8 cellular contexts compared by ENCODE assay signal in genomic region chr1:51517361-51518032, GRCh38.
A peak's percentile ranks its signal among the peaks of the same experiment; 100 is the strongest.
DNase-seq lines count a peak whose midpoint lies in the region; ATAC-seq and TF ChIP-seq lines count a peak whose summit lies in the region.

No MANE protein-coding gene starts in this region.

- ATAC-seq in activated naive CD8-positive, alpha-beta T cell treated with anti-CD3 and anti-CD28 coated beads, Interleukin-2, amount 50 U/mL, for 24 hours = no peak
- no peak for ATAC-seq in GM21723 (IDR thresholded peaks at IDR 0.05; ENCODE audit: unreplicated experiment)

- peak overlapping the region; percentile 80 to 88 for H3K9ac ChIP-seq in stomach smooth muscle (ENCODE audit: low read length in 2 of 2)

- DNase-seq in AG20443 (ENCODE audit: low spot score) (peak; percentile 8), HL-60 (ENCODE audit: low read depth in 1 of 2, low spot score in 1 of 2) (peak in 1 of 2 experiments; percentile 53), iris pigment epithelial cell (ENCODE audit: low read depth) (peak; percentile 21), NCI-H2227 treated with DMSO at 0.1 percent for 48 hours (lab: John Stamatoyannopoulos, UW) (no peak), islet precursor cell (no peak)
- no peak for DNase-seq in activated naive CD8-positive, alpha-beta T cell treated with anti-CD3 and anti-CD28 coated beads, Interleukin-2, amount 50 U/mL, for 24 hours

- H3K27me3 ChIP-seq in HL-60 (ENCODE audit: insufficient read depth, poor library complexity, severe bottlenecking) (no peaks in the 10 kb centered on the region), stomach smooth muscle (ENCODE audit: control insufficient read depth in 1 of 2, insufficient read depth in 2 of 2, low read length in 2 of 2) (no peaks in the 10 kb centered on the region)

- no peaks in the 10 kb centered on the region for H3K9me3 ChIP-seq in stomach smooth muscle (ENCODE audit: control insufficient read depth in 2 of 2, low read length in 2 of 2)

- peak overlapping the region; percentile 96 for H3K27ac Mint-ChIP-seq in activated naive CD8-positive, alpha-beta T cell treated with anti-CD3 and anti-CD28 coated beads, Interleukin-2, amount 50 U/mL, for 24 hours

- TF ChIP-seq CTCF in HL-60 (IDR thresholded peaks at IDR 0.05; ENCODE audit: insufficient read depth, low read length) = no peak

- peaks cover 67% of the 10 kb centered on the region for H3K4me1 Mint-ChIP-seq in activated naive CD8-positive, alpha-beta T cell treated with anti-CD3 and anti-CD28 coated beads, Interleukin-2, amount 50 U/mL, for 24 hours

- H3K4me1 ChIP-seq in stomach smooth muscle (ENCODE audit: control insufficient read depth, insufficient read depth, low read length) = peaks cover 5% of the 10 kb centered on the region

- peak overlapping the region; percentile 70 for H3K4me3 ChIP-seq in HL-60 (replicated peaks; ENCODE audit: insufficient read depth, low read length)
- peak overlapping the region; percentile 88 to 94 for H3K4me3 ChIP-seq in stomach smooth muscle (ENCODE audit: low read length in 2 of 2)

- peak overlapping the region; percentile 58 for H3K27ac ChIP-seq in HL-60 (replicated peaks)
- peak overlapping the region; percentile 73 for H3K27ac ChIP-seq in stomach smooth muscle (ENCODE audit: low read length)

- H3K36me3 Mint-ChIP-seq in activated naive CD8-positive, alpha-beta T cell treated with anti-CD3 and anti-CD28 coated beads, Interleukin-2, amount 50 U/mL, for 24 hours (ENCODE audit: low read depth) = peaks cover 5% of the 10 kb centered on the region

- no peaks in the 10 kb centered on the region for H3K27me3 Mint-ChIP-seq in activated naive CD8-positive, alpha-beta T cell treated with anti-CD3 and anti-CD28 coated beads, Interleukin-2, amount 50 U/mL, for 24 hours

- no peaks in the 10 kb centered on the region for H3K9me3 Mint-ChIP-seq in activated naive CD8-positive, alpha-beta T cell treated with anti-CD3 and anti-CD28 coated beads, Interleukin-2, amount 50 U/mL, for 24 hours

- peak overlapping the region; percentile 97 for H3K4me3 Mint-ChIP-seq in activated naive CD8-positive, alpha-beta T cell treated with anti-CD3 and anti-CD28 coated beads, Interleukin-2, amount 50 U/mL, for 24 hours

- H3K36me3 ChIP-seq in stomach smooth muscle (ENCODE audit: control insufficient read depth in 2 of 2, insufficient read depth in 2 of 2, low read length in 2 of 2) = no peaks in the 10 kb centered on the region

Comparison
In these comparisons a context has a peak if more than half of its experiments do, and no peak if none do; other contexts are left out.
1. DNase-seq: peak in AG20443 (single experiment) and iris pigment epithelial cell (single experiment); none in activated naive CD8-positive, alpha-beta T cell treated with anti-CD3 and anti-CD28 coated beads, Interleukin-2, amount 50 U/mL, for 24 hours (single experiment), NCI-H2227 treated with DMSO at 0.1 percent for 48 hours (single experiment) and islet precursor cell (single experiment).